Comparison of ENCODE assay signal across 22 cellular contexts in genomic region chr18:11802586-11802985, GRCh38. TPM values are rescaled to one million over a fixed set of nuclear protein-coding genes. Genes with fewer than 3 reads are reported as not detected.
DNase-seq lines count a peak whose midpoint lies in the region; ATAC-seq lines count a peak whose summit lies in the region.
"Had no signal": no experiment of that assay in that cellular context is flagged by ENCODE, and none has a peak within 500 bp of the region (broad histone marks: within the 10 kb centered on the region; RNA-seq: fewer than 3 reads in every experiment).

No MANE protein-coding gene starts in this region.

- DNase-seq in caudate nucleus (lab: John Stamatoyannopoulos, UW), result peak in 8 of 61 donors; percentile 8 to 59 (median 26)
- peak in 26 of 42 donors; percentile 21 to 77 (median 49) for DNase-seq in head of caudate nucleus
- no peak for DNase-seq in KBM-7
- DNase-seq in activated CD4-positive, CD25-positive, alpha-beta regulatory T cell (lab: John Stamatoyannopoulos, UW), result no peak
- DNase-seq: 8988T; ACHN; BE2C; C1 segment of cervical spinal cord; CD4-positive, alpha-beta memory T cell; CD4-positive, CD25-positive, alpha-beta regulatory T cell; CD8-positive, alpha-beta memory T cell; COR-L47; DMS 273 treated with DMSO at 0.1 percent for 48 hours; DMS153; DMS53; DMS79; DND-41; EL; GDM1 had no signal

- H3K27ac ChIP-seq in caudate nucleus (ENCODE audit: low read depth, low read length), result peak overlapping the region; percentile 30
- H3K27ac ChIP-seq: BLaER1 had no signal

- intact Hi-C loops in head of caudate nucleus (cut with DNase I), result no loop called here

- ATAC-seq in esophagus mucosa, result no peak
- ATAC-seq: GM12878 had no signal

- in situ Hi-C loops in KBM-7 (cut with MboI; ENCODE audit: low pct_unique_long_range_greater_than_20kb, low sequenced_read_pairs), result no loop called here

RNA-seq across cellular contexts. Expression of gene CHMP1B, which starts 48.6 kb away (rescaled TPM):
- 28.7 TPM for total RNA-seq in esophagus mucosa

Comparison
In these comparisons a context has a peak if more than half of its experiments do, and no peak if none do; other contexts are left out.
1. DNase-seq: peak in head of caudate nucleus (26 of 42); none in KBM-7 (single experiment) and activated CD4-positive, CD25-positive, alpha-beta regulatory T cell (0 of 4).